ENCODE assay signal across 22 cellular contexts in the genomic region with DNA sequence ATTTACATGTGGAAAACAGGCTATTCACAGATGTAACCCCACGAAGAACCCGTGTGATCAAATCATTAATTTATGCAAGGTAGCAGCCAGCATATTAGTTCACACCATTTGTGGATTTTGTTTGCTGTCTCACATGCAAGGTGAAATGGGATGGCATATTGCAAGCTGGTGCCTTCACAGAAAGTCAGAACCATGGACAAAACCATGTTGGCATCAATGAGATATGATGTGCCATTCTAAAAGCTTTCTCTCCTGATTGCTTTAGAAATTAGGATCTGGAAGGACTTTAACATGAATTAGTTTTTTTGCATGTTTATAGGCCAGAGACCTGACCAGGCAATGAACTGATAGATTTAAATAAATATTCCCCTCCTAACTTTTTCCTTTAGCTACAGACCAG.
"Had no signal": no experiment of that assay in that cellular context is flagged by ENCODE, and none has a peak within 500 bp of the region (broad histone marks: within the 10 kb centered on the region; RNA-seq: fewer than 3 reads in every experiment).

No MANE protein-coding gene starts in this region.

- ATAC-seq: activated CD4-positive, alpha-beta T cell treated with anti-CD3 and anti-CD28 coated beads for 36 hours; activated naive CD4-positive, alpha-beta T cell treated with anti-CD3 and anti-CD28 coated beads, Interleukin-2, amount 50 U/mL, for 72 hours; activated T-cell treated with anti-CD3 and anti-CD28 coated beads, Interleukin-2, amount 50 U/mL, for 72 hours; foreskin keratinocyte; heart right ventricle; left lobe of liver; lower lobe of right lung; natural killer cell; right cardiac atrium; stimulated activated naive CD8-positive, alpha-beta T cell treated with anti-CD3 and anti-CD28 coated beads, Interleukin-15, Interleukin-2, amounts not matched to agents 100 U/mL and 50 U/mL, for 24 hours had no signal

- H3K27me3 Mint-ChIP-seq: activated CD4-positive, alpha-beta T cell treated with anti-CD3 and anti-CD28 coated beads for 36 hours; type B pancreatic cell had no signal

- H3K27ac Mint-ChIP-seq: activated CD4-positive, alpha-beta T cell treated with anti-CD3 and anti-CD28 coated beads for 36 hours; activated naive CD4-positive, alpha-beta T cell treated with anti-CD3 and anti-CD28 coated beads, Interleukin-2, amount 50 U/mL, for 72 hours; activated T-cell treated with anti-CD3 and anti-CD28 coated beads, Interleukin-2, amount 50 U/mL, for 72 hours; natural killer cell; type B pancreatic cell had no signal

- H3K9me3 ChIP-seq: esophagus muscularis mucosa, heart right ventricle, lower lobe of right lung, spleen, uterus had no signal

- H3K4me1 ChIP-seq: foreskin keratinocyte, spleen, uterus had no signal

- H3K36me3 ChIP-seq: uterus had no signal

- H3K27ac ChIP-seq: cardiac muscle cell, coronary artery, esophagus muscularis mucosa, foreskin keratinocyte, heart right ventricle, lower lobe of right lung, spleen, uterus had no signal

- H3K9me3 Mint-ChIP-seq: activated naive CD4-positive, alpha-beta T cell treated with anti-CD3 and anti-CD28 coated beads, Interleukin-2, amount 50 U/mL, for 72 hours; natural killer cell; type B pancreatic cell had no signal

- H3K4me3 ChIP-seq: cardiac muscle cell, coronary artery, esophagus muscularis mucosa, heart right ventricle, lower lobe of right lung, spleen, uterus had no signal

- H3K4me3 Mint-ChIP-seq: activated CD4-positive, alpha-beta T cell treated with anti-CD3 and anti-CD28 coated beads for 36 hours; activated T-cell treated with anti-CD3 and anti-CD28 coated beads, Interleukin-2, amount 50 U/mL, for 72 hours; natural killer cell; type B pancreatic cell had no signal

- H3K4me1 Mint-ChIP-seq: activated CD4-positive, alpha-beta T cell treated with anti-CD3 and anti-CD28 coated beads for 36 hours; natural killer cell had no signal

- H3K27me3 ChIP-seq: cardiac muscle cell, esophagus muscularis mucosa, foreskin keratinocyte, heart right ventricle, spleen, uterus had no signal

- H3K36me3 Mint-ChIP-seq: natural killer cell had no signal

- DNase-seq: activated CD4-positive, alpha-beta T cell treated with anti-CD3 and anti-CD28 coated beads for 36 hours; activated CD4-positive, alpha-beta T cell treated with anti-CD3 and anti-CD28 coated beads, Interleukin-2, amount 50 U/mL, for 4 hours; activated CD4-positive, CD25-positive, alpha-beta regulatory T cell; activated naive CD4-positive, alpha-beta T cell; activated T-cell treated with anti-CD3 and anti-CD28 coated beads for 4 hours; activated T-cell treated with anti-CD3 and anti-CD28 coated beads, Interleukin-2, amount 50 U/mL, for 72 hours; foreskin keratinocyte; heart right ventricle; lower lobe of right lung; mesenchymal stem cell; natural killer cell; posterior cingulate gyrus; right cardiac atrium; spleen; stimulated activated naive CD8-positive, alpha-beta T cell treated with anti-CD3 and anti-CD28 coated beads, Interleukin-15, Interleukin-2, amounts not matched to agents 100 U/mL and 50 U/mL, for 24 hours; uterus had no signal
